ENCODE assay signal across 21 cellular contexts in genomic region chr10:71762324-71762723, GRCh38. TPM values are rescaled to one million over a fixed set of nuclear protein-coding genes. Genes with fewer than 3 reads are reported as not detected.
DNase-seq lines count a peak whose midpoint lies in the region; ATAC-seq and TF ChIP-seq lines count a peak whose summit lies in the region.
"Had no signal": no experiment of that assay in that cellular context is flagged by ENCODE, and none has a peak within 500 bp of the region (broad histone marks: within the 10 kb centered on the region; RNA-seq: fewer than 3 reads in every experiment).

No MANE protein-coding gene starts in this region.

- no peak overlapping the region for H3K14ac ChIP-seq in IMR-90 (replicated peaks; ENCODE audit: low read depth, low read length)

- no peak overlapping the region for H2BK5ac ChIP-seq in IMR-90 (ENCODE audit: low read depth, low read length, poor library complexity, severe bottlenecking)

- POLR2A ChIA-PET in IMR-90 (lab: Charles Lee; ENCODE audit: unreplicated experiment), result no interaction called here

- H3K56ac ChIP-seq in IMR-90 (ENCODE audit: extremely low read depth, insufficient read depth, low read length), result no peak overlapping the region

- no peak for TF ChIP-seq POLR2A in IMR-90 (IDR thresholded peaks at IDR 0.05; ENCODE audit: low read depth, low read length)

- 84 to 89% methylated on average over 5 of the region's 5 CpGs for WGBS in heart right ventricle, 2 donors
- WGBS in IMR-90 (ENCODE audit: extremely low coverage in 2 of 2, insufficient read length in 1 of 2), 2 experiments, result 100% methylated on average over 2 of the region's 5 CpGs; no CpG with 5 or more reads in 1 of the 2 experiments

- H3K4me3 ChIP-seq in heart right ventricle, result no peak overlapping the region
- no peak overlapping the region for H3K4me3 ChIP-seq in IMR-90 (ENCODE audit: insufficient read depth, low read depth, low read length)
- H3K4me3 ChIP-seq: sigmoid colon, SK-N-MC, testis had no signal

- no peak overlapping the region for H3K23ac ChIP-seq in IMR-90 (ENCODE audit: low read depth, low read length)

- H2AFZ ChIP-seq in IMR-90 (replicated peaks; ENCODE audit: low read length, poor library complexity), result peak overlapping the region; percentile 26

- CTCF ChIA-PET in IMR-90 (lab: Yijun Ruan, JAX), result no interaction called here

- H3K9me3 Mint-ChIP-seq in stimulated activated memory B cell treated with anti-CD40 and anti-IgM and Interleukin-4, amounts not matched to agents 10 μg/mL and 1 μg/mL and 100 μg/mL, for 72 hours, result no peaks in the 10 kb centered on the region
- H3K9me3 Mint-ChIP-seq: H9, mesothelial cell of epicardium had no signal

- intact Hi-C loops in heart right ventricle (cut with DNase I), result no loop called here
- intact Hi-C loops in left ventricle myocardium superior (cut with micrococcal nuclease), result no loop called here
- intact Hi-C loops in IMR-90 (cut with micrococcal nuclease), result no loop called here

- no peaks in the 10 kb centered on the region for H3K9me3 ChIP-seq in heart right ventricle
- no peaks in the 10 kb centered on the region for H3K9me3 ChIP-seq in IMR-90 (ENCODE audit: control insufficient read depth, insufficient read depth, low read length)
- H3K9me3 ChIP-seq: sigmoid colon, testis had no signal

- 0 out of 2 replicates have a peak overlapping the region, but pooled peaks have one; percentile 62 for H2BK20ac ChIP-seq in IMR-90 (ENCODE audit: low read depth, low read length)

- H4K8ac ChIP-seq in IMR-90 (ENCODE audit: low read depth in 2 of 2, low read length in 2 of 2), result no peak overlapping the region

- H4K91ac ChIP-seq in IMR-90 (ENCODE audit: insufficient read depth, low read depth, low read length), result peak overlapping the region; percentile 1; the same call in 1 of the 2 replicates

- BruUV-seq in IMR-90 (replicated peaks; lab: Mats Ljungman, UMichigan), result no TSS peak

- 0 out of 3 replicates have a peak overlapping the region, but pooled peaks have one; percentile 23 for H2BK15ac ChIP-seq in IMR-90 (ENCODE audit: low read depth, low read length)

- no peak for TF ChIP-seq RAD21 in IMR-90 (IDR thresholded peaks at IDR 0.05; ENCODE audit: low read length)

- H4K5ac ChIP-seq in IMR-90 (ENCODE audit: low read depth, low read length), result no peak overlapping the region

- no peak for ATAC-seq in heart right ventricle
- ATAC-seq in left ventricle myocardium superior, result no peak
- ATAC-seq in IMR-90 (ENCODE audit: low read depth), result no peak
- ATAC-seq in stimulated activated memory B cell treated with anti-CD40 and anti-IgM and Interleukin-4, amounts not matched to agents 10 μg/mL and 1 μg/mL and 100 μg/mL, for 72 hours, result no peak
- ATAC-seq in omental fat pad (ENCODE audit: low FRiP score), result no peak
- no peak for ATAC-seq in HG03571 (IDR thresholded peaks at IDR 0.05; ENCODE audit: unreplicated experiment)

- no peak overlapping the region for H3K9ac ChIP-seq in IMR-90 (ENCODE audit: low read depth, low read length)

- H3K18ac ChIP-seq in IMR-90 (ENCODE audit: low read depth, low read length), result no peak overlapping the region

- in situ Hi-C loops in IMR-90 (cut with MboI; ENCODE audit: low sequenced_read_pairs), result no loop called here

- DNase-seq in heart right ventricle (no peak), left ventricle myocardium superior (no peak), IMR-90 (no peak), omental fat pad (ENCODE audit: low spot score) (no peak), NCI-H2227 treated with DMSO at 0.1 percent for 48 hours (lab: John Stamatoyannopoulos, UW) (no peak)
- DNase-seq: cortex of kidney, DMS53, GDM1, glutamatergic neuron, H9, posterior cingulate gyrus, sigmoid colon, testis had no signal

- peak overlapping the region; percentile 28; the same call in 1 of the 2 replicates for H2AK5ac ChIP-seq in IMR-90 (ENCODE audit: low read depth, low read length)

- peaks cover 64% of the 10 kb centered on the region for H3K4me1 Mint-ChIP-seq in stimulated activated memory B cell treated with anti-CD40 and anti-IgM and Interleukin-4, amounts not matched to agents 10 μg/mL and 1 μg/mL and 100 μg/mL, for 72 hours

- no peaks in the 10 kb centered on the region for H3K27me3 ChIP-seq in heart right ventricle
- H3K27me3 ChIP-seq in IMR-90 (ENCODE audit: control insufficient read depth, insufficient read depth, low read length), result no peaks in the 10 kb centered on the region
- H3K27me3 ChIP-seq: sigmoid colon, testis had no signal

- no peak overlapping the region for H3K4me2 ChIP-seq in IMR-90 (ENCODE audit: low read depth, low read length)

- peaks cover 22% of the 10 kb centered on the region for H3K9me1 ChIP-seq in IMR-90 (ENCODE audit: insufficient read depth, low read length)

- no peak overlapping the region for H3K4me3 Mint-ChIP-seq in stimulated activated memory B cell treated with anti-CD40 and anti-IgM and Interleukin-4, amounts not matched to agents 10 μg/mL and 1 μg/mL and 100 μg/mL, for 72 hours
- H3K4me3 Mint-ChIP-seq: brain, H9, mesothelial cell of epicardium had no signal

- no peaks in the 10 kb centered on the region for H3K27me3 Mint-ChIP-seq in stimulated activated memory B cell treated with anti-CD40 and anti-IgM and Interleukin-4, amounts not matched to agents 10 μg/mL and 1 μg/mL and 100 μg/mL, for 72 hours

- no peaks in the 10 kb centered on the region for H4K20me1 ChIP-seq in IMR-90 (ENCODE audit: insufficient read depth, low read length)

- H3K36me3 Mint-ChIP-seq in stimulated activated memory B cell treated with anti-CD40 and anti-IgM and Interleukin-4, amounts not matched to agents 10 μg/mL and 1 μg/mL and 100 μg/mL, for 72 hours, result peaks cover 14% of the 10 kb centered on the region
- H3K36me3 Mint-ChIP-seq: brain, mesothelial cell of epicardium had no signal

- peak overlapping the region; percentile 46 for H3K27ac Mint-ChIP-seq in stimulated activated memory B cell treated with anti-CD40 and anti-IgM and Interleukin-4, amounts not matched to agents 10 μg/mL and 1 μg/mL and 100 μg/mL, for 72 hours
- H3K27ac Mint-ChIP-seq: brain, H9, mesothelial cell of epicardium had no signal

- no peak for TF ChIP-seq CTCF in heart right ventricle (IDR thresholded peaks at IDR 0.05)
- TF ChIP-seq CTCF in IMR-90 (conservative IDR thresholded peaks at IDR 0.05; ENCODE audit: low read depth, low read length), result no peak
- no peak for TF ChIP-seq CTCF in omental fat pad (IDR thresholded peaks at IDR 0.05)

- no peaks in the 10 kb centered on the region; a peak in 1 of 4 replicates for H3K79me1 ChIP-seq in IMR-90 (ENCODE audit: low read depth in 1 of 2, low read length in 2 of 2)

- peaks cover 0 to 92% (median 25%) of the 10 kb centered on the region in 9 donors for H3K36me3 ChIP-seq in heart right ventricle
- peaks cover 8% of the 10 kb centered on the region; the same call in 1 of the 2 replicates for H3K36me3 ChIP-seq in IMR-90 (ENCODE audit: control insufficient read depth, insufficient read depth, low read length)

- peaks cover 26 to 93% (median 82%) of the 10 kb centered on the region in 9 donors for H3K4me1 ChIP-seq in heart right ventricle
- peaks cover 38% of the 10 kb centered on the region for H3K4me1 ChIP-seq in IMR-90 (ENCODE audit: control insufficient read depth, insufficient read depth, low read length)

- dilution Hi-C loops in IMR-90 (cut with HindIII; ENCODE audit: low sequenced_read_pairs, unreplicated experiment), result no loop called here

- peak overlapping the region; percentile 48; the same call in 1 of the 2 replicates for H3K4ac ChIP-seq in IMR-90 (ENCODE audit: low read depth, low read length)

- H3K27ac ChIP-seq in heart right ventricle, result peak overlapping the region in 7 of 10 donors; percentile 13 to 99 (median 51)
- no peak overlapping the region for H3K27ac ChIP-seq in IMR-90 (ENCODE audit: insufficient read depth, low read length)
- H3K27ac ChIP-seq in cingulate gyrus (ENCODE audit: low read depth, low read length), result peak overlapping the region; percentile 11
- H3K27ac ChIP-seq: SK-N-MC, testis had no signal

- peak overlapping the region; percentile 8; the same call in 1 of the 2 replicates for H2BK120ac ChIP-seq in IMR-90 (ENCODE audit: low read depth, low read length)

- H2AK9ac ChIP-seq in IMR-90 (replicated peaks; ENCODE audit: low read depth, low read length, poor library complexity), result no peak overlapping the region

TF ChIP-seq in IMR-90, 13 proteins besides CTCF, POLR2A, EP300 and RAD21 (continues in another document):
- no peak for TF ChIP-seq BHLHE40 (IDR thresholded peaks at IDR 0.05; ENCODE audit: low read depth, low read length)
- no peak for TF ChIP-seq ELK1 (IDR thresholded peaks at IDR 0.05; ENCODE audit: borderline replicate concordance, low read depth, low read length)
- TF ChIP-seq NFE2L2 (IDR thresholded peaks at IDR 0.05; ENCODE audit: low read depth, low read length), result no peak
- no peak for TF ChIP-seq RCOR1 (IDR thresholded peaks at IDR 0.05; ENCODE audit: insufficient replicate concordance, low read length)

RNA-seq across cellular contexts. Expression of gene VSIR, which starts 11.0 kb away (rescaled TPM):
- total RNA-seq in heart right ventricle, result 100 to 1,000 TPM in 1 of 10 donors, 10 to 100 TPM in 9; 36.6 to 112 (median 69.0) TPM
- polyA plus RNA-seq in heart right ventricle, result 100 to 1,000 TPM in 1 of 2 donors, 10 to 100 TPM in 1; 47.0 to 102 TPM
- 127 TPM for total RNA-seq in left ventricle myocardium superior
- total RNA-seq in IMR-90 (2012; rRNA removed), result 5.0 and 5.3 TPM in 2 replicates
- polyA plus RNA-seq in IMR-90 (2012; rRNA removed), result 23.8 and 25.1 TPM in 2 replicates
- 17.6 and 24.1 TPM in 2 replicates for polyA plus RNA-seq in IMR-90 (2012; cell fraction: cytosol; rRNA removed)
- 10.6 and 25.6 TPM in 2 replicates for polyA plus RNA-seq in IMR-90 (2012; cell fraction: nucleus; rRNA removed; ENCODE audit: low replicate concordance)
- 100 to 1,000 TPM in 2 of 4 donors, 10 to 100 TPM in 2; 65.1 to 119 (median 86.3) TPM for total RNA-seq in omental fat pad
- polyA plus RNA-seq: neural cell had no signal

RNA-seq across cellular contexts. Expression of gene C10orf105, which starts 42.7 kb away (rescaled TPM):
- under 1 TPM in 5 of 10 donors, not detected in 5; 0.05 to 0.16 (median 0.07) TPM for total RNA-seq in heart right ventricle
- under 1 TPM; 0.03 to 0.15 TPM for polyA plus RNA-seq in heart right ventricle
- 0.07 TPM for total RNA-seq in left ventricle myocardium superior
- under 0.01 TPM in 1 of 2 replicates, not detected in the other for total RNA-seq in IMR-90 (2012; rRNA removed)
- not detected in 2 replicates for polyA plus RNA-seq in IMR-90 (2012; rRNA removed)
- not detected in 2 replicates for polyA plus RNA-seq in IMR-90 (2012; cell fraction: cytosol; rRNA removed)
- not detected in 2 replicates for polyA plus RNA-seq in IMR-90 (2012; cell fraction: nucleus; rRNA removed; ENCODE audit: low replicate concordance)
- under 1 TPM; 0.16 to 0.56 (median 0.31) TPM for total RNA-seq in omental fat pad
- total RNA-seq: M059J had no signal
